Comparison of ENCODE assay signal across 1 cellular context in the genomic region with DNA sequence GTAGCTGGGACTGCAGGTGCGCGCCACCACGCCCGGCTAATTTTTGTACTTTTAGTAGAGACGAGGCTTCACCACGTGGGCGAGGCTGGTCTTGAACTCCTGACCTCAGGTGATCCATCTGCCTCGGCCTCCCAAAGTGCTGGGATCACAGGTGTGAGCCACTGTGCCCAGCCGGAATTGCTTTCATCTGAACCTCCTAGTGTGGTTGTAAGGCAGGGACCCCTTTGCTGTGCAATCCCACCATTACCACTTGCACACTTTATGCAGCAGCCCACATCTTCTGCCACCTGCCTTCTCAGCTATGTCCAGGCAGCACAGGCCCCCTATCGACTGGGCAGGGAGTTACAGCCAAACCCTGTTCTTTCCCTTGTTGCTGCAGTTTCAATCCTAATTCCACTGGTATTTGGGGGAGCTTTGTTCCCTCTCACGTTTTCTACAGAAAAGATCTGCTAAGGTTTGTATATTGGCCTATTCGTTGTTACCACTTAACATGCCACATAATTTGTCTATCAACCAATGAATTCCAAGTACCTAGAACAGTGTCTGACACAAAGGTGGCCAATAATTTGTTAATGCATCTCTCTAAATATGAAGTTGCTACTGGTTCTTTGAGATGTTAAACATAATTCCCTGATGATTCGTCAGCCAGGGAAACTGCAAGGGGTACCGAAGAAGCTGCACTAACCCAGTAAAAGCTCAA.
TF ChIP-seq lines count a peak whose summit lies in the region.

No MANE protein-coding gene starts in this region.

TF ChIP-seq in K562, 482 proteins besides CTCF, POLR2A, EP300 and RAD21:
- TF ChIP-seq, protein P1, sequence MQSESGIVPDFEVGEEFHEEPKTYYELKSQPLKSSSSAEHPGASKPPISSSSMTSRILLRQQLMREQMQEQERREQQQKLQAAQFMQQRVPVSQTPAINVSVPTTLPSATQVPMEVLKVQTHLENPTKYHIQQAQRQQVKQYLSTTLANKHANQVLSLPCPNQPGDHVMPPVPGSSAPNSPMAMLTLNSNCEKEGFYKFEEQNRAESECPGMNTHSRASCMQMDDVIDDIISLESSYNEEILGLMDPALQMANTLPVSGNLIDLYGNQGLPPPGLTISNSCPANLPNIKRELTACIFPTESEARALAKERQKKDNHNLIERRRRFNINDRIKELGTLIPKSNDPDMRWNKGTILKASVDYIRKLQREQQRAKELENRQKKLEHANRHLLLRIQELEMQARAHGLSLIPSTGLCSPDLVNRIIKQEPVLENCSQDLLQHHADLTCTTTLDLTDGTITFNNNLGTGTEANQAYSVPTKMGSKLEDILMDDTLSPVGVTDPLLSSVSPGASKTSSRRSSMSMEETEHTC (IDR thresholded peaks at IDR 0.05): no peak
- TF ChIP-seq, protein P2, sequence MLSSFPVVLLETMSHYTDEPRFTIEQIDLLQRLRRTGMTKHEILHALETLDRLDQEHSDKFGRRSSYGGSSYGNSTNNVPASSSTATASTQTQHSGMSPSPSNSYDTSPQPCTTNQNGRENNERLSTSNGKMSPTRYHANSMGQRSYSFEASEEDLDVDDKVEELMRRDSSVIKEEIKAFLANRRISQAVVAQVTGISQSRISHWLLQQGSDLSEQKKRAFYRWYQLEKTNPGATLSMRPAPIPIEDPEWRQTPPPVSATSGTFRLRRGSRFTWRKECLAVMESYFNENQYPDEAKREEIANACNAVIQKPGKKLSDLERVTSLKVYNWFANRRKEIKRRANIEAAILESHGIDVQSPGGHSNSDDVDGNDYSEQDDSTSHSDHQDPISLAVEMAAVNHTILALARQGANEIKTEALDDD (IDR thresholded peaks at IDR 0.05): no peak
- TF ChIP-seq CXXC5 (CRISPR knock-in tag; IDR thresholded peaks at IDR 0.05) (no peak), NELFE (IDR thresholded peaks at IDR 0.05; ENCODE audit: insufficient read depth, insufficient read length) (no peak), RBFOX2 (IDR thresholded peaks at IDR 0.05; ENCODE audit: low read depth, low read length) (peak; percentile 56), SUPT5H (IDR thresholded peaks at IDR 0.05) (peak; percentile 60), POLR2B (IDR thresholded peaks at IDR 0.05; ENCODE audit: low read depth, partially characterized antibody) (peak; percentile 59), ZBTB34 (CRISPR knock-in tag; IDR thresholded peaks at IDR 0.05) (no peak), POLR3G (IDR thresholded peaks at IDR 0.05; ENCODE audit: extremely low read depth, insufficient read length, insufficient replicate concordance) (no peak), POLR2G (IDR thresholded peaks at IDR 0.05; ENCODE audit: low read depth, low read length) (peak; percentile 58), CREM (IDR thresholded peaks at IDR 0.05; ENCODE audit: low read depth) (0 out of 2 replicates have a peak, but pooled peaks have one; percentile 16), SMC3 (conservative IDR thresholded peaks at IDR 0.05; ENCODE audit: insufficient read depth, low read depth, low read length) (0 out of 2 replicates have a peak, but pooled peaks have one; percentile 7), HNRNPL (IDR thresholded peaks at IDR 0.05; ENCODE audit: low read depth, low read length) (no peak), MXI1 (IDR thresholded peaks at IDR 0.05; ENCODE audit: low read depth, low read length) (no peak), TCF7 (IDR thresholded peaks at IDR 0.05; ENCODE audit: borderline replicate concordance) (no peak), POLR2AphosphoS5 (IDR thresholded peaks at IDR 0.05; ENCODE audit: control insufficient read depth, insufficient read depth, low read depth, low read length) (peak; percentile 48; the same call in 1 of the 2 replicates), ZFX (CRISPR knock-in tag; IDR thresholded peaks at IDR 0.05) (no peak)
- TF ChIP-seq, protein P3, sequence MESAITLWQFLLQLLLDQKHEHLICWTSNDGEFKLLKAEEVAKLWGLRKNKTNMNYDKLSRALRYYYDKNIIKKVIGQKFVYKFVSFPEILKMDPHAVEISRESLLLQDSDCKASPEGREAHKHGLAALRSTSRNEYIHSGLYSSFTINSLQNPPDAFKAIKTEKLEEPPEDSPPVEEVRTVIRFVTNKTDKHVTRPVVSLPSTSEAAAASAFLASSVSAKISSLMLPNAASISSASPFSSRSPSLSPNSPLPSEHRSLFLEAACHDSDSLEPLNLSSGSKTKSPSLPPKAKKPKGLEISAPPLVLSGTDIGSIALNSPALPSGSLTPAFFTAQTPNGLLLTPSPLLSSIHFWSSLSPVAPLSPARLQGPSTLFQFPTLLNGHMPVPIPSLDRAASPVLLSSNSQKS (CRISPR knock-in tag; IDR thresholded peaks at IDR 0.05): no peak
